23 cellular contexts compared by ENCODE assay signal in genomic region chr1:14183312-14183711, GRCh38.
DNase-seq lines count a peak whose midpoint lies in the region; ATAC-seq and TF ChIP-seq lines count a peak whose summit lies in the region.
"Had no signal": no experiment of that assay in that cellular context is flagged by ENCODE, and none has a peak within 500 bp of the region (broad histone marks: within the 10 kb centered on the region; RNA-seq: fewer than 3 reads in every experiment).

No MANE protein-coding gene starts in this region.

- no peak overlapping the region for H2AK5ac ChIP-seq in H9 (ENCODE audit: insufficient read length, low read length)

- H3K4me1 ChIP-seq in A673 (ENCODE audit: insufficient read depth, low read length, poor library complexity, severe bottlenecking) (peaks cover 32% of the 10 kb centered on the region), H9 (ENCODE audit: insufficient read depth, low read length) (peaks cover 14% of the 10 kb centered on the region; the same call in 1 of the 2 replicates)
- H3K4me1 ChIP-seq: A549, BE2C, SJSA1 had no signal

- no peak overlapping the region for H2BK12ac ChIP-seq in H9 (ENCODE audit: insufficient read length, low read depth, low read length)

- H4K91ac ChIP-seq in H9 (ENCODE audit: insufficient read length, low read depth, low read length), result no peak overlapping the region

- no peak overlapping the region for H3K9ac ChIP-seq in H9 (ENCODE audit: extremely low read depth, insufficient read length, low read length)

- H3K4me3 Mint-ChIP-seq in H9 (no peak overlapping the region), WTC11 (0 out of 2 replicates have a peak overlapping the region, but pooled peaks have one; percentile 3)
- H3K4me3 Mint-ChIP-seq: CD4-positive, CD25-positive, alpha-beta regulatory T cell; HFFc6 had no signal

- POLR2A ChIA-PET in A673 (lab: Charles Lee; ENCODE audit: low non-redundant PET) (no interaction called here), WTC11 (lab: Charles Lee) (no interaction called here)

- CTCF ChIA-PET in A673 (lab: Charles Lee), result no interaction called here
- CTCF ChIA-PET in WTC11 (lab: Charles Lee), result no interaction called here

- H3K27ac Mint-ChIP-seq in H9 (no peak overlapping the region; a peak in 3 of 7 replicates), WTC11 (peak overlapping the region; percentile 66)
- H3K27ac Mint-ChIP-seq: CD4-positive, CD25-positive, alpha-beta regulatory T cell; HFFc6 had no signal

- H3K4me1 Mint-ChIP-seq in H9 (peaks cover 54 to 57% of the 10 kb centered on the region in 2 experiments), WTC11 (peaks cover 62% of the 10 kb centered on the region)
- H3K4me1 Mint-ChIP-seq: CD4-positive, CD25-positive, alpha-beta regulatory T cell had no signal

- no peaks in the 10 kb centered on the region for H3K36me3 ChIP-seq in A673 (ENCODE audit: insufficient read depth, low read length, poor library complexity, severe bottlenecking)
- H3K36me3 ChIP-seq: BE2C, SJSA1 had no signal

- H3K9me3 ChIP-seq in A673 (ENCODE audit: low read depth, low read length, poor library complexity, severe bottlenecking), result peaks cover 4% of the 10 kb centered on the region
- no peaks in the 10 kb centered on the region for H3K9me3 ChIP-seq in H9 (ENCODE audit: control insufficient read depth, low read depth, low read length)
- H3K9me3 ChIP-seq: A549, BE2C, SJSA1 had no signal

- no peak overlapping the region for H2BK20ac ChIP-seq in H9 (ENCODE audit: low read depth, low read length, poor library complexity, severe bottlenecking)

- H3K27ac ChIP-seq in A673 (ENCODE audit: low read depth, low read length, poor library complexity, severe bottlenecking), result peak overlapping the region; percentile 84
- H3K27ac ChIP-seq in H9 (ENCODE audit: insufficient read length, low read depth, low read length), result no peak overlapping the region
- H3K27ac ChIP-seq: A549, SJSA1 had no signal

- no peaks in the 10 kb centered on the region for H4K20me1 ChIP-seq in H9 (ENCODE audit: control insufficient read depth, insufficient read depth, insufficient read length)

- no peaks in the 10 kb centered on the region for H3K23me2 ChIP-seq in H9 (ENCODE audit: insufficient read length, low read depth, low read length, poor library complexity, severe bottlenecking)

- H3T11ph ChIP-seq in H9 (ENCODE audit: low read length), result no peak overlapping the region

- H3K23ac ChIP-seq in H9 (ENCODE audit: insufficient read length, low read depth, low read length), result no peak overlapping the region

- no peaks in the 10 kb centered on the region for H3K79me2 ChIP-seq in H9 (ENCODE audit: insufficient read depth, low read length)

- H2BK5ac ChIP-seq in H9 (ENCODE audit: insufficient read length, low read length), result no peak overlapping the region

- H3K9me3 Mint-ChIP-seq in H9 (peaks cover 2 to 8% of the 10 kb centered on the region in 2 experiments; a peak in 3 of 5 replicates), WTC11 (peaks cover 15% of the 10 kb centered on the region)

- no CpG with 5 or more reads among the region's 12 CpGs for WGBS in H9 (ENCODE audit: extremely low coverage, insufficient read length, low lambda C conversion rate)

- peaks cover 0 to 13% (median 7%) of the 10 kb centered on the region in 3 experiments; a peak in 3 of 7 replicates for H3K36me3 Mint-ChIP-seq in H9 (ENCODE audit: insufficient read depth in 1 of 3, low read depth in 3 of 3)
- peaks cover 9% of the 10 kb centered on the region; the same call in 1 of the 2 replicates for H3K36me3 Mint-ChIP-seq in WTC11
- H3K36me3 Mint-ChIP-seq: CD4-positive, CD25-positive, alpha-beta regulatory T cell had no signal

- H2BK15ac ChIP-seq in H9 (ENCODE audit: low read depth, low read length), result no peak overlapping the region

- no peak overlapping the region for H3K56ac ChIP-seq in H9 (ENCODE audit: insufficient read length, low read depth, low read length)

- no peak for TF ChIP-seq CTCF in A673 (conservative IDR thresholded peaks at IDR 0.05; ENCODE audit: low read depth, low read length)
- no peak for TF ChIP-seq CTCF in H9 (conservative IDR thresholded peaks at IDR 0.05)
- TF ChIP-seq CTCF in WTC11 (IDR thresholded peaks at IDR 0.05), result no peak

- no peak overlapping the region for H3K4me3 ChIP-seq in A673 (ENCODE audit: low read depth, low read length, poor library complexity, severe bottlenecking)
- H3K4me3 ChIP-seq: A549, SJSA1 had no signal

- H2BK120ac ChIP-seq in H9 (ENCODE audit: low read depth, low read length, poor library complexity, severe bottlenecking), result no peak overlapping the region

- no peak overlapping the region for H4K5ac ChIP-seq in H9 (ENCODE audit: insufficient read length, low read depth, low read length)

- H3K18ac ChIP-seq in H9 (ENCODE audit: insufficient read length, low read depth, low read length), result no peak overlapping the region

- H3K79me1 ChIP-seq in H9 (ENCODE audit: insufficient read depth, low read depth, low read length, poor library complexity, severe bottlenecking), result no peaks in the 10 kb centered on the region

- DNase-seq in A673 (ENCODE audit: low spot score) (peak; percentile 62), H9 (peak; percentile 28), WTC11 (ENCODE audit: low spot score) (no peak), iPS DF 4.7 (ENCODE audit: extremely low read depth, low spot score) (peak; percentile 33), NCI-H2107 (lab: John Stamatoyannopoulos, UW) (no peak), NCI-H2171 treated with DMSO at 0.1 percent for 48 hours (lab: John Stamatoyannopoulos, UW) (no peak)
- DNase-seq: BE2C; CD4-positive, CD25-positive, alpha-beta regulatory T cell; EL; GF-D8; HFFc6; IMR-90; Karpas-422; MV-4-11; NCI-H1105 treated with DMSO at 0.1 percent for 48 hours; NCI-H1694 treated with DMSO at 0.1 percent for 48 hours; NCI-H345; NCI-H774 had no signal

- no peak overlapping the region for H2AFZ ChIP-seq in H9 (ENCODE audit: low read length)

- H3K4ac ChIP-seq in H9 (ENCODE audit: low read depth, low read length), result no peak overlapping the region

- H3K14ac ChIP-seq in H9 (ENCODE audit: insufficient read depth, low read length), result no peak overlapping the region

- ATAC-seq in WTC11 (peak; percentile 79), GM21367 (IDR thresholded peaks at IDR 0.05; ENCODE audit: unreplicated experiment) (no peak), HG03025 (IDR thresholded peaks at IDR 0.05; ENCODE audit: low FRiP score, unreplicated experiment) (no peak)
- ATAC-seq: A549, Right ventricle myocardium inferior had no signal

- H4K8ac ChIP-seq in H9 (replicated peaks; ENCODE audit: insufficient read length, low read depth, low read length), result no peak overlapping the region

- intact Hi-C loops in A673 (cut with micrococcal nuclease; ENCODE audit: unreplicated experiment), result no loop called here

- H3K4me2 ChIP-seq in H9 (ENCODE audit: insufficient read depth, insufficient read length, low read length), result no peak overlapping the region
- H3K4me2 ChIP-seq: A549 had no signal

- peaks cover 5% of the 10 kb centered on the region; the same call in 1 of the 2 replicates for H3K27me3 Mint-ChIP-seq in H9 (ENCODE audit: low read depth)
- H3K27me3 Mint-ChIP-seq in WTC11 (ENCODE audit: low read depth), result peaks cover 10% of the 10 kb centered on the region
- H3K27me3 Mint-ChIP-seq: CD4-positive, CD25-positive, alpha-beta regulatory T cell had no signal

- H3K27me3 ChIP-seq in A673 (replicated peaks; ENCODE audit: insufficient read depth, low read depth, low read length, poor library complexity) (no peaks in the 10 kb centered on the region), H9 (ENCODE audit: insufficient read depth, low read length) (no peaks in the 10 kb centered on the region)
- H3K27me3 ChIP-seq: BE2C, SJSA1 had no signal

- BruUV-seq in A673 (replicated peaks; lab: Mats Ljungman, UMichigan), result no TSS peak

TF ChIP-seq in WTC11, 78 proteins besides CTCF, POLR2A, EP300 and RAD21:
- TF ChIP-seq, protein P1, sequence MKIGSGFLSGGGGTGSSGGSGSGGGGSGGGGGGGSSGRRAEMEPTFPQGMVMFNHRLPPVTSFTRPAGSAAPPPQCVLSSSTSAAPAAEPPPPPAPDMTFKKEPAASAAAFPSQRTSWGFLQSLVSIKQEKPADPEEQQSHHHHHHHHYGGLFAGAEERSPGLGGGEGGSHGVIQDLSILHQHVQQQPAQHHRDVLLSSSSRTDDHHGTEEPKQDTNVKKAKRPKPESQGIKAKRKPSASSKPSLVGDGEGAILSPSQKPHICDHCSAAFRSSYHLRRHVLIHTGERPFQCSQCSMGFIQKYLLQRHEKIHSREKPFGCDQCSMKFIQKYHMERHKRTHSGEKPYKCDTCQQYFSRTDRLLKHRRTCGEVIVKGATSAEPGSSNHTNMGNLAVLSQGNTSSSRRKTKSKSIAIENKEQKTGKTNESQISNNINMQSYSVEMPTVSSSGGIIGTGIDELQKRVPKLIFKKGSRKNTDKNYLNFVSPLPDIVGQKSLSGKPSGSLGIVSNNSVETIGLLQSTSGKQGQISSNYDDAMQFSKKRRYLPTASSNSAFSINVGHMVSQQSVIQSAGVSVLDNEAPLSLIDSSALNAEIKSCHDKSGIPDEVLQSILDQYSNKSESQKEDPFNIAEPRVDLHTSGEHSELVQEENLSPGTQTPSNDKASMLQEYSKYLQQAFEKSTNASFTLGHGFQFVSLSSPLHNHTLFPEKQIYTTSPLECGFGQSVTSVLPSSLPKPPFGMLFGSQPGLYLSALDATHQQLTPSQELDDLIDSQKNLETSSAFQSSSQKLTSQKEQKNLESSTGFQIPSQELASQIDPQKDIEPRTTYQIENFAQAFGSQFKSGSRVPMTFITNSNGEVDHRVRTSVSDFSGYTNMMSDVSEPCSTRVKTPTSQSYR (CRISPR knock-in tag; IDR thresholded peaks at IDR 0.05), result no peak
- no peak for TF ChIP-seq JUN (CRISPR knock-in tag; IDR thresholded peaks at IDR 0.05)
- TF ChIP-seq ATF1 (CRISPR knock-in tag; IDR thresholded peaks at IDR 0.05), result no peak

Comparison
In these comparisons a context has a peak if more than half of its experiments do, and no peak if none do; other contexts are left out.
1. DNase-seq: peak in A673 (single experiment), H9 (single experiment) and iPS DF 4.7 (single experiment); none in WTC11 (single experiment), NCI-H2107 (single experiment) and NCI-H2171 treated with DMSO at 0.1 percent for 48 hours (single experiment).